In genomic region chr19:30428856-30429255, GRCh38 we compare ENCODE assay signal across 22 cellular contexts. TPM values are rescaled to one million over a fixed set of nuclear protein-coding genes. Genes with fewer than 3 reads are reported as not detected.
DNase-seq lines count a peak whose midpoint lies in the region; FAIRE-seq and TF ChIP-seq lines count a peak whose summit lies in the region.
"Had no signal": no experiment of that assay in that cellular context is flagged by ENCODE, and none has a peak within 500 bp of the region (broad histone marks: within the 10 kb centered on the region; RNA-seq: fewer than 3 reads in every experiment).

No MANE protein-coding gene starts in this region.

- H3K4me1 ChIP-seq in Karpas-422 (ENCODE audit: low read length) (peaks cover 77% of the 10 kb centered on the region), neuronal stem cell (ENCODE audit: control insufficient read depth in 2 of 2, insufficient read depth in 1 of 2, low read depth in 1 of 2, low read length in 2 of 2) (no peaks in the 10 kb centered on the region)
- H3K4me1 ChIP-seq: Caco-2, HAP-1 had no signal

- H3K9me3 ChIP-seq in Karpas-422 (ENCODE audit: low read length) (no peaks in the 10 kb centered on the region), neuronal stem cell (replicated peaks in 1 of 2; ENCODE audit: control insufficient read depth in 2 of 2, insufficient read depth in 1 of 2, low read depth in 1 of 2, low read length in 2 of 2) (peaks cover 0 to 2% of the 10 kb centered on the region in 2 donors)
- H3K9me3 ChIP-seq: Caco-2, HAP-1 had no signal

- H3K27me3 ChIP-seq in Karpas-422 (ENCODE audit: low read length) (no peaks in the 10 kb centered on the region), neuronal stem cell (ENCODE audit: control insufficient read depth in 3 of 3, insufficient read depth in 3 of 3, low read depth in 1 of 3, low read length in 3 of 3) (no peaks in the 10 kb centered on the region)

- FAIRE-seq in GM12891 (lab: Jason Lieb, UNC) = no peak
- FAIRE-seq: D721Med, GM12878, GM18507, H54 had no signal

- H3K18ac ChIP-seq in neuronal stem cell (ENCODE audit: low read length) = no peak overlapping the region

- H3K9me2 ChIP-seq in Karpas-422 (replicated peaks; ENCODE audit: insufficient read depth, low read length) = no peaks in the 10 kb centered on the region

- H3K27ac ChIP-seq in Karpas-422 (ENCODE audit: low read length) = peak overlapping the region; percentile 66; the same call in 1 of the 2 replicates
- H3K27ac ChIP-seq in neuronal stem cell (replicated peaks; ENCODE audit: low read length) = no peak overlapping the region
- H3K27ac ChIP-seq: C4-2B had no signal

- H2AFZ ChIP-seq in Karpas-422 (ENCODE audit: low read length) (no peak overlapping the region), neuronal stem cell (ENCODE audit: low read length) (no peak overlapping the region)

- no peak for TF ChIP-seq POLR2A in GM12891 (IDR thresholded peaks at IDR 0.05; ENCODE audit: low read depth, low read length)

- peak overlapping the region; percentile 48; the same call in 1 of the 2 replicates for H3K9ac ChIP-seq in Karpas-422 (ENCODE audit: low read length)
- H3K9ac ChIP-seq in neuronal stem cell (ENCODE audit: low read depth, low read length, poor library complexity) = no peak overlapping the region

- H2BK120ac ChIP-seq in neuronal stem cell (ENCODE audit: low read depth, low read length) = no peak overlapping the region

- H2BK5ac ChIP-seq in neuronal stem cell (ENCODE audit: low read length) = no peak overlapping the region

- H3K23ac ChIP-seq in neuronal stem cell (ENCODE audit: low read depth, low read length, poor library complexity) = peak overlapping the region; percentile 52

- H3K79me2 ChIP-seq in Karpas-422 (ENCODE audit: low read length) = no peaks in the 10 kb centered on the region

- peak overlapping the region; percentile 58 for H3K4me2 ChIP-seq in Karpas-422 (ENCODE audit: low read depth, low read length, poor library complexity, severe bottlenecking)
- H3K4me2 ChIP-seq in neuronal stem cell (ENCODE audit: insufficient read depth, low read length, poor library complexity, severe bottlenecking) = no peak overlapping the region

- H4K20me1 ChIP-seq in Karpas-422 (ENCODE audit: insufficient read depth, low read depth, low read length) = no peaks in the 10 kb centered on the region

- peak overlapping the region; percentile 66 for H2AK5ac ChIP-seq in neuronal stem cell (ENCODE audit: low read depth, low read length)

- no peak overlapping the region for H4K8ac ChIP-seq in neuronal stem cell (ENCODE audit: low read depth, low read length)

- H3K4me3 ChIP-seq in Karpas-422 (ENCODE audit: low read length) (no peak overlapping the region), neuronal stem cell (ENCODE audit: low read length in 2 of 2) (no peak overlapping the region)
- H3K4me3 ChIP-seq: GM12878, HAP-1 had no signal

- no peak overlapping the region for H2BK15ac ChIP-seq in neuronal stem cell (ENCODE audit: low read length)

- no peak overlapping the region for H4K91ac ChIP-seq in neuronal stem cell (ENCODE audit: low read depth, low read length, poor library complexity)

- no peak overlapping the region for H3K4ac ChIP-seq in neuronal stem cell (ENCODE audit: low read length)

- H3K79me1 ChIP-seq in neuronal stem cell (ENCODE audit: low read depth, low read length) = no peaks in the 10 kb centered on the region

- no CpG with 5 or more reads among the region's 3 CpGs for WGBS in neuronal stem cell (ENCODE audit: extremely low coverage in 2 of 2, insufficient read length in 2 of 2, insufficient replicate concordance in 1 of 2), 2 donors

- H2BK12ac ChIP-seq in neuronal stem cell (ENCODE audit: low read length) = no peak overlapping the region

- DNase-seq in D341Med (ENCODE audit: low spot score) (peak; percentile 6), Karpas-422 (no peak), neuronal stem cell (ENCODE audit: low spot score) (no peak), ureter (ENCODE audit: low spot score) (peak; percentile 9), GM12891 (ENCODE audit: insufficient read length, low spot score) (no peak), SHP77 treated with DMSO at 0.1 percent for 48 hours (lab: John Stamatoyannopoulos, UW) (no peak)
- DNase-seq: Caco-2; CD4-positive, CD25-positive, alpha-beta regulatory T cell; CD8-positive, alpha-beta T cell; DMS 273 treated with DMSO at 0.1 percent for 48 hours; EL; GDM1; GOT3; HFFc6 had no signal

- H3K14ac ChIP-seq in neuronal stem cell (ENCODE audit: low read length) = no peak overlapping the region

- H3K36me3 ChIP-seq in Karpas-422 (ENCODE audit: insufficient read depth, low read length) = no peaks in the 10 kb centered on the region
- no peaks in the 10 kb centered on the region for H3K36me3 ChIP-seq in neuronal stem cell (replicated peaks in 1 of 2; ENCODE audit: control insufficient read depth in 2 of 2, insufficient read depth in 2 of 2, low read length in 2 of 2)
- H3K36me3 ChIP-seq: HAP-1 had no signal

TF ChIP-seq in GM12891, 5 proteins besides CTCF, POLR2A, EP300 and RAD21:
- TF ChIP-seq POLR2AphosphoS5 (IDR thresholded peaks at IDR 0.05; ENCODE audit: low read depth, low read length) = no peak
- no peak for TF ChIP-seq PAX5 (IDR thresholded peaks at IDR 0.05; ENCODE audit: insufficient read depth, low read length, severe bottlenecking)
- no peak for TF ChIP-seq SPI1 (IDR thresholded peaks at IDR 0.05; ENCODE audit: low read depth, low read length)
- no peak for TF ChIP-seq POU2F2 (IDR thresholded peaks at IDR 0.05; ENCODE audit: low read depth, low read length)
- TF ChIP-seq TAF1 (IDR thresholded peaks at IDR 0.05; ENCODE audit: low read depth, low read length) = no peak

RNA-seq across cellular contexts. Expression of gene ZNF536, which starts 56.7 kb away (rescaled TPM):
- 7.0 and 11.6 TPM in 2 replicates for total RNA-seq in Karpas-422 (2014; rRNA removed; shearing (Covaris generic); ENCODE audit: low replicate concordance)
- polyA plus RNA-seq in neuronal stem cell (2013, experiment 1 of 2) = 0.35 TPM
- polyA plus RNA-seq in neuronal stem cell (2013, experiment 2 of 2) = 0.44 TPM
- total RNA-seq in ureter = 15.8 TPM
- not detected for polyA plus RNA-seq in GM12891 (2012; ENCODE audit: low read depth, missing spikeins)
- total RNA-seq: A172; Caco-2; CD8-positive, alpha-beta T cell; GM12878; HFFc6 had no signal
- polyA plus RNA-seq: BJ, GM12878 had no signal

Comparison
In these comparisons a context has a peak if more than half of its experiments do, and no peak if none do; other contexts are left out.
1. DNase-seq: peak in D341Med (single experiment) and ureter (single experiment); none in Karpas-422 (single experiment), neuronal stem cell (single experiment), GM12891 (single experiment) and SHP77 treated with DMSO at 0.1 percent for 48 hours (single experiment).